Comparison of ENCODE assay signal across 7 cellular contexts in the genomic region with DNA sequence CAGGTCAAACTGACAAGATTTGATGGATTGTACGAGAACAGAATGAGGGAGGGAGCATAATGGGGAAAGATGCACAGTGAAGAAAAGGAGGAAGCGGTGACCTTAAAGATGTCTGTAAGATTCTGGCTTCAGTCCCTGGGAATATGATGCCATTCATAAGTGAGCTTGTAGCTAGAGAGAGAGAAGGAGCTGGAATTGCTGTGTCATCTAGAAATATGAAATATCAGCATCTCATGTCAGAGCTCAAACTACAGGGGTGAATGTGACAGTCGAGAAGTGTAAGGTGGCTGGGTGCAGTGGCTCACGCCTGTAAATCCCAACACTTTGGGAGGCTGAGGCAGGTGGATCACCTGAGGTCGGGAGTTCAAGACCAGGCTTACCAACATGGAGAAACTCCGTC.
"Had no signal": no experiment of that assay in that cellular context is flagged by ENCODE, and none has a peak within 500 bp of the region (broad histone marks: within the 10 kb centered on the region; RNA-seq: fewer than 3 reads in every experiment).

No MANE protein-coding gene starts in this region.

- H3K27ac ChIP-seq: HL-60 had no signal

- ATAC-seq: HCT116 had no signal

- H3K36me3 ChIP-seq: HAP-1 had no signal

- H3K9me3 ChIP-seq: HAP-1 had no signal

- H3K4me1 ChIP-seq: HAP-1 had no signal

- H3K4me3 ChIP-seq: HAP-1 had no signal

- DNase-seq: GOT3, H7, HFFc6, KG1 had no signal
